ENCODE assay signal across 24 cellular contexts in genomic region chr22:40206561-40206960, GRCh38.
"Had no signal": no experiment of that assay in that cellular context is flagged by ENCODE, and none has a peak within 500 bp of the region (broad histone marks: within the 10 kb centered on the region; RNA-seq: fewer than 3 reads in every experiment).

No MANE protein-coding gene starts in this region.

- H3K9me3 Mint-ChIP-seq: activated CD4-positive, alpha-beta memory T cell treated with anti-CD3 and anti-CD28 coated beads for 36 hours; activated CD4-positive, alpha-beta T cell treated with anti-CD3 and anti-CD28 coated beads, Interleukin-2, amount 10 ng/mL, durations not matched to agents 7 days and 5 days; activated naive CD4-positive, alpha-beta T cell treated with anti-CD3 and anti-CD28 coated beads, Interleukin-2, amount 10 ng/mL, durations not matched to agents 7 days and 5 days; activated T-helper 2 cell treated with anti-CD3 and anti-CD28 coated beads, Interferon-gamma antibody, Interleukin-2, Interleukin-4, amounts not matched to agents 10 μg/mL and 5 μg/mL and 100 μg/mL, durations not matched to agents 14 hours and 24 hours and 36 hours had no signal

- H3K27ac Mint-ChIP-seq: activated CD4-positive, alpha-beta memory T cell treated with anti-CD3 and anti-CD28 coated beads for 36 hours; activated CD4-positive, alpha-beta T cell treated with anti-CD3 and anti-CD28 coated beads, Interleukin-2, amount 10 ng/mL, durations not matched to agents 7 days and 5 days; activated naive CD4-positive, alpha-beta T cell treated with anti-CD3 and anti-CD28 coated beads, Interleukin-2, amount 10 ng/mL, durations not matched to agents 7 days and 5 days; activated T-helper 2 cell treated with anti-CD3 and anti-CD28 coated beads, Interferon-gamma antibody, Interleukin-2, Interleukin-4, amounts not matched to agents 10 μg/mL and 5 μg/mL and 100 μg/mL, durations not matched to agents 14 hours and 24 hours and 36 hours; T-helper 17 cell had no signal

- H3K27ac ChIP-seq: brain microvascular endothelial cell, colonic mucosa had no signal

- H3K36me3 Mint-ChIP-seq: activated CD4-positive, alpha-beta memory T cell treated with anti-CD3 and anti-CD28 coated beads for 36 hours had no signal

- H3K27me3 ChIP-seq: brain microvascular endothelial cell, colonic mucosa had no signal

- ATAC-seq: Panc1, T-helper 17 cell had no signal

- H3K4me1 ChIP-seq: colonic mucosa had no signal

- DNase-seq: activated CD4-positive, alpha-beta memory T cell treated with anti-CD3 and anti-CD28 coated beads for 36 hours; activated CD4-positive, alpha-beta T cell treated with anti-CD3 and anti-CD28 coated beads, Interleukin-2, amount 10 ng/mL, durations not matched to agents 7 days and 5 days; activated CD4-positive, CD25-positive, alpha-beta regulatory T cell; activated CD8-positive, alpha-beta memory T cell treated with anti-CD3 and anti-CD28 coated beads for 24 hours; activated gamma-delta T cell treated with Interleukin-2 at 50 U/mL for 16 hours; activated naive CD4-positive, alpha-beta T cell treated with anti-CD3 and anti-CD28 coated beads, Interleukin-2, amount 10 ng/mL, durations not matched to agents 7 days and 5 days; amygdala; brain microvascular endothelial cell; colonic mucosa; MM.1S; NCI-H146; NCI-H187 treated with DMSO at 0.1 percent for 48 hours; NCI-H2081 treated with DMSO at 0.1 percent for 48 hours; NCI-H2171 treated with DMSO at 0.1 percent for 48 hours; NCI-H345; NCI-H510A; NCI-H526 treated with DMSO at 0.1 percent for 48 hours; NK-92 treated with Interleukin-12 subunit alpha and Interleukin-12 subunit beta, amount 100 ng/mL, for 24 hours; OCI-M1; SHP77 treated with DMSO at 0.1 percent for 48 hours; T-helper 17 cell; T-helper 9 cell had no signal

- H3K27me3 Mint-ChIP-seq: activated CD4-positive, alpha-beta memory T cell treated with anti-CD3 and anti-CD28 coated beads for 36 hours; activated CD4-positive, alpha-beta T cell treated with anti-CD3 and anti-CD28 coated beads, Interleukin-2, amount 10 ng/mL, durations not matched to agents 7 days and 5 days; activated naive CD4-positive, alpha-beta T cell treated with anti-CD3 and anti-CD28 coated beads, Interleukin-2, amount 10 ng/mL, durations not matched to agents 7 days and 5 days; T-helper 17 cell had no signal

- H3K4me3 ChIP-seq: colonic mucosa had no signal

- H3K4me3 Mint-ChIP-seq: activated CD4-positive, alpha-beta memory T cell treated with anti-CD3 and anti-CD28 coated beads for 36 hours; activated CD4-positive, alpha-beta T cell treated with anti-CD3 and anti-CD28 coated beads, Interleukin-2, amount 10 ng/mL, durations not matched to agents 7 days and 5 days; activated naive CD4-positive, alpha-beta T cell treated with anti-CD3 and anti-CD28 coated beads, Interleukin-2, amount 10 ng/mL, durations not matched to agents 7 days and 5 days; T-helper 17 cell had no signal

- H3K36me3 ChIP-seq: brain microvascular endothelial cell, colonic mucosa had no signal

- H3K9me3 ChIP-seq: colonic mucosa had no signal
